In the genomic region with DNA sequence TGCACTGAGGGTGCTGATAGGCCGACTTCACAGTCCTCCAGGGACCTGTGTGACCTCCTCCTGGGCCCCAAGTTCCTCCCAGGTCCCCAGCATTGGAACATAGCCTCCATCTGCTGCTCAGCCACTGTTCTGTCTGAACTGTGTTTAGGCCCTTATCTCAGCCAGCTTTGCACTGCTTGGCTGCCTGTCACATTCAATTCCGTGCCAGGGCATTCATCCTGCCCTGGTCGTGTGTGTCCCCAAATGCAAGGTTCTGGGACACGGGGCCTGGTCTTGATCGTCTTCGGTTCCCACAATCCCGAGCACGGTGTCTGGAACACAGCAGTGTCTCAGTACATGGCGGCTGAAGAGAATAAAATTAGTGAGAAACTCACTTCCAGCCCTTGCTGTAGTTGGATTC, we compare ENCODE assay signal across 10 cellular contexts.
"Had no signal": no experiment of that assay in that cellular context is flagged by ENCODE, and none has a peak within 500 bp of the region (broad histone marks: within the 10 kb centered on the region; RNA-seq: fewer than 3 reads in every experiment).

No MANE protein-coding gene starts in this region.

- H3K27me3 ChIP-seq: tibial nerve had no signal

- H3K27me3 Mint-ChIP-seq: central memory CD8-positive, alpha-beta T cell; natural killer cell treated with Interleukin-12 subunit alpha and Interleukin-12 subunit beta and Interleukin-15 and Interleukin-18, amount 100 ng/mL, for 72 hours had no signal

- H3K4me3 ChIP-seq: tibial nerve had no signal

- H3K36me3 ChIP-seq: tibial nerve had no signal

- H3K27ac Mint-ChIP-seq: dendritic cell treated with granulocyte-macrophage colony-stimulating factor and Interleukin-4, amounts not matched to agents 40 ng/mL and 50 ng/mL, for 4 days had no signal

- H3K9me3 Mint-ChIP-seq: central memory CD8-positive, alpha-beta T cell; dendritic cell treated with granulocyte-macrophage colony-stimulating factor and Interleukin-4, amounts not matched to agents 40 ng/mL and 50 ng/mL, for 4 days; natural killer cell treated with Interleukin-12 subunit alpha and Interleukin-12 subunit beta and Interleukin-15 and Interleukin-18, amount 100 ng/mL, for 72 hours had no signal

- DNase-seq: activated naive CD4-positive, alpha-beta T cell treated with anti-CD3 and anti-CD28 coated beads, Interleukin-2, amount 50 U/mL, for 16 hours; activated T-cell treated with anti-CD3 and anti-CD28 coated beads, Interleukin-2, amount 50 U/mL, for 1 hour; erythroblast; hypothalamus; stimulated activated CD4-positive, alpha-beta T cell treated with anti-CD3 and anti-CD28 coated beads, Interleukin-4, amount 100 ng/mL, for 4 hours; T-helper 2 cell had no signal

- H3K4me3 Mint-ChIP-seq: central memory CD8-positive, alpha-beta T cell; dendritic cell treated with granulocyte-macrophage colony-stimulating factor and Interleukin-4, amounts not matched to agents 40 ng/mL and 50 ng/mL, for 4 days; natural killer cell treated with Interleukin-12 subunit alpha and Interleukin-12 subunit beta and Interleukin-15 and Interleukin-18, amount 100 ng/mL, for 72 hours had no signal

- H3K27ac ChIP-seq: tibial nerve had no signal

- ATAC-seq: natural killer cell treated with Interleukin-12 subunit alpha and Interleukin-12 subunit beta and Interleukin-15 and Interleukin-18, amount 100 ng/mL, for 72 hours had no signal

- H3K36me3 Mint-ChIP-seq: natural killer cell treated with Interleukin-12 subunit alpha and Interleukin-12 subunit beta and Interleukin-15 and Interleukin-18, amount 100 ng/mL, for 72 hours had no signal

- H3K4me1 Mint-ChIP-seq: central memory CD8-positive, alpha-beta T cell had no signal
